2 cellular contexts compared by ENCODE assay signal in the genomic region with DNA sequence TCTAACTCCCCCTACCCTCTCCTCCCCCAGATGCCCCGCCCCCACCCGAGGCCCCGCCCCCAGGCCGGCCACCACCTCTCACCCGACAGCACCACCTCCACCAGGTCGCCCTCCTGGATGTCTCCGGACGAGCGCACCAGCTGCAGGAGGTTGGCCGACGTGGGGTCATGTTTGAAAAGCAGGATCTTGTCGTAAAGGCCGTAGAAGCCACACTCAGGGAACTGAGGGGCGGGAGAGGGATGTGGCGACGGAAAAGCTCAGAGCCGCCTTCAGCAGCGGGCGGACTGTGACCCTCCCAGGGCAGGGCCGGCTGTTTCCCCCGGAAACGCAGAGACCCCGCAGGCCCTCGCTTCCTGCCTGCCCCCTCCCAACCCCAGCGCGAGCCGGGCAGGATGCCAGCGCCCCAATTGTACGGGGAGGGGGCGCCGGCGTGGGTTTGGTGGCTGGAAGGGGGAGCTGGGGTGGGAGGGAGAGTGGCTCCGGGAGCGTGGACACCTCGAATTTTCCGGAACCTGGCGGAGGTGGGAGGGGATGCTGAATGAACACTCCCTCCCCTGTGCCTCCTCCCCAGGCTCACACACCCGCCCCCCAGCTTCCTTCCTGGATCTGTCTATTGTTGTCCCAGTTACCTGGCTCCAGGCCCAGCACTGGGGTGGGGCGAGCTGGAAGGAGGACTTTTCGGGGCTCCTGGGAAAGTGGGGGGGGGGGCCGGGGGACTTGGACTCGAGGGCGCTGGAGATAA.
A peak's percentile ranks its signal among the peaks of the same experiment; 100 is the strongest.
TF ChIP-seq lines count a peak whose summit lies in the region.

No MANE protein-coding gene starts in this region.

TF ChIP-seq in GM23338, 12 proteins besides CTCF, POLR2A, EP300 and RAD21:
- peak; percentile 76 for TF ChIP-seq POLR2AphosphoS5 (IDR thresholded peaks at IDR 0.05; ENCODE audit: low read depth)
- no peak for TF ChIP-seq ZNF114 (CRISPR knock-in tag; IDR thresholded peaks at IDR 0.05)

TF ChIP-seq in endothelial cell of umbilical vein, 7 proteins besides CTCF, POLR2A, EP300 and RAD21:
- TF ChIP-seq POLR2AphosphoS5 (IDR thresholded peaks at IDR 0.05; ENCODE audit: insufficient read depth, low read depth, low read length): peak; percentile 67
- no peak for TF ChIP-seq JUN (IDR thresholded peaks at IDR 0.05; ENCODE audit: borderline replicate concordance, insufficient read depth, insufficient read length, low read depth)
